Comparison of ENCODE assay signal across 8 cellular contexts in genomic region chr6:43635387-43636311, GRCh38. TPM values are rescaled to one million over a fixed set of nuclear protein-coding genes. Genes with fewer than 3 reads are reported as not detected.
DNase-seq lines count a peak whose midpoint lies in the region; ATAC-seq, FAIRE-seq and TF ChIP-seq lines count a peak whose summit lies in the region.

Gene MAD2L1BP, plus strand, starts transcription at chr6:43635840. Its CDS starts 36 bp downstream, at chr6:43635876.

- DNase-seq in AG04449 (ENCODE audit: low read depth, low spot score), result no peak
- DNase-seq in NCI-H345 (lab: John Stamatoyannopoulos, UW), result peak; percentile 87
- peak; percentile 77 for DNase-seq in activated B cell treated with CpG ODN at 0.5 μM for 24 hours
- peak; percentile 47 for DNase-seq in bronchial epithelial cell (ENCODE audit: low read depth)
- DNase-seq in inferior parietal cortex (ENCODE audit: extremely low spot score), result peak; percentile 93
- peak; percentile 95 for DNase-seq in spleen

- WGBS in spleen, 5 donors, result 3 to 5% (median 4%) methylated on average over 48 of the region's 48 CpGs

- H3K4me1 ChIP-seq in spleen, result peaks cover 27 to 62% (median 42%) of the 10 kb centered on the region in 6 donors

- H3K4me1 Mint-ChIP-seq in activated B cell treated with CpG ODN at 0.5 μM for 24 hours, result peaks cover 48% of the 10 kb centered on the region

- TF ChIP-seq CTCF in AG04449 (IDR thresholded peaks at IDR 0.05; ENCODE audit: insufficient read depth, low read length, missing control alignments) (no peak), activated B cell treated with CpG ODN at 0.5 μM for 24 hours (IDR thresholded peaks at IDR 0.05) (no peak), bronchial epithelial cell (IDR thresholded peaks at IDR 0.05; ENCODE audit: insufficient read depth, low read length, severe bottlenecking) (no peak), spleen (IDR thresholded peaks at IDR 0.05 in 8 of 11, conservative IDR thresholded peaks at IDR 0.05 in 3 of 11) (peak in 1 of 11 experiments; percentile 11)

- no peaks in the 10 kb centered on the region for H3K9me3 Mint-ChIP-seq in activated B cell treated with CpG ODN at 0.5 μM for 24 hours

- peaks cover 36% of the 10 kb centered on the region for H3K36me3 Mint-ChIP-seq in activated B cell treated with CpG ODN at 0.5 μM for 24 hours (ENCODE audit: low read depth)

- peak within 1 kb of the TSS; percentile 79 to 94 (median 90) for H3K27ac ChIP-seq in spleen

- H3K36me3 ChIP-seq in bronchial epithelial cell (ENCODE audit: control insufficient read depth, insufficient read depth, low read length), result peaks cover 10% of the 10 kb centered on the region
- peaks cover 0 to 41% (median 26%) of the 10 kb centered on the region in 6 donors for H3K36me3 ChIP-seq in spleen

- TF ChIP-seq POLR2A in GM18951 (IDR thresholded peaks at IDR 0.05; ENCODE audit: extremely low read depth, insufficient read depth, insufficient read length) (peak; percentile 95), spleen (IDR thresholded peaks at IDR 0.05) (peak in 1 of 3 donors; percentile 51)

- FAIRE-seq in bronchial epithelial cell (lab: Jason Lieb, UNC), result no peak

- H3K27me3 Mint-ChIP-seq in activated B cell treated with CpG ODN at 0.5 μM for 24 hours, result no peaks in the 10 kb centered on the region

- peak within 1 kb of the TSS; percentile 96 for H3K27ac Mint-ChIP-seq in activated B cell treated with CpG ODN at 0.5 μM for 24 hours

- CTCF ChIA-PET in AG04449 (lab: Yijun Ruan, JAX) (interaction anchor here (1.3 to 1.7 kb wide), 4 partner anchors 25 to 443 kb away, joined by 3 to 8 read pairs (median 4); no protein-coding TSS in a partner anchor), activated B cell treated with CpG ODN at 0.5 μM for 24 hours (lab: Charles Lee) (interaction anchor here (0.8 kb wide), 1 partner anchor 79 kb away, joined by 4 read pairs; no protein-coding TSS in a partner anchor)

- intact Hi-C loops in activated B cell treated with CpG ODN at 0.5 μM for 24 hours (cut with micrococcal nuclease) (loop anchor here (1.0 kb wide), 1 partner anchor 10 kb away; the partner anchor contains the start of gene RSPH9), spleen (cut with DNase I; ENCODE audit: low total_unique reads) (no loop called here)

- H3K4me3 Mint-ChIP-seq in activated B cell treated with CpG ODN at 0.5 μM for 24 hours, result peak within 1 kb of the TSS; percentile 98

- no peaks in the 10 kb centered on the region for H3K27me3 ChIP-seq in bronchial epithelial cell (ENCODE audit: control insufficient read depth, insufficient read depth, low read length)
- H3K27me3 ChIP-seq in spleen (replicated peaks in 1 of 7), result no peaks in the 10 kb centered on the region

- H3K4me3 ChIP-seq in AG04449 (ENCODE audit: low read depth, low read length), result peak within 1 kb of the TSS; percentile 91
- H3K4me3 ChIP-seq in bronchial epithelial cell (ENCODE audit: low read depth, low read length), result peak within 1 kb of the TSS; percentile 58
- H3K4me3 ChIP-seq in spleen, result peak within 1 kb of the TSS; percentile 61 to 83 (median 79)

- POLR2A ChIA-PET in AG04449 (lab: Yijun Ruan, JAX), result interaction anchor here (0.6 to 1.3 kb wide), 2 partner anchors 8 to 10 kb away, joined by 4 read pairs; no protein-coding TSS in a partner anchor
- POLR2A ChIA-PET in activated B cell treated with CpG ODN at 0.5 μM for 24 hours (lab: Charles Lee), result interaction anchor here (0.6 to 2.1 kb wide), 10 partner anchors 9 to 611 kb away, joined by 3 to 12 read pairs (median 4); partner anchors contain the start of genes HSP90AB1, KLC4, MRPL2 and RSPH9

- ATAC-seq in HG03196 (IDR thresholded peaks at IDR 0.05; ENCODE audit: unreplicated experiment) (peak; percentile 67), activated B cell treated with CpG ODN at 0.5 μM for 24 hours (ENCODE audit: low read depth) (peak; percentile 88)

- no peaks in the 10 kb centered on the region for H3K9me3 ChIP-seq in spleen

- in situ Hi-C loops in GM18951 (cut with MboI; ENCODE audit: low sequenced_read_pairs, unreplicated experiment), result no loop called here

RNA-seq across cellular contexts. Expression of gene MAD2L1BP, which starts in this region (rescaled TPM):
- total RNA-seq in activated B cell treated with CpG ODN at 0.5 μM for 24 hours (40.1 and 40.5 TPM in 2 replicates), bronchial epithelial cell (21.5 and 27.9 TPM in 2 replicates), spleen (10 to 100 TPM; 18.9 to 33.4 (median 22.2) TPM)
- 10 to 100 TPM; 19.0 to 23.2 (median 19.8) TPM for polyA plus RNA-seq in spleen
